Comparison of ENCODE assay signal across 12 cellular contexts in genomic region chr19:3642987-3643386, GRCh38. TPM values are rescaled to one million over a fixed set of nuclear protein-coding genes. Genes with fewer than 3 reads are reported as not detected.
A peak's percentile ranks its signal among the peaks of the same experiment; 100 is the strongest.
DNase-seq lines count a peak whose midpoint lies in the region; ATAC-seq, FAIRE-seq and TF ChIP-seq lines count a peak whose summit lies in the region.
"Had no signal": no experiment of that assay in that cellular context is flagged by ENCODE, and none has a peak within 500 bp of the region (broad histone marks: within the 10 kb centered on the region; RNA-seq: fewer than 3 reads in every experiment).

No MANE protein-coding gene starts in this region.

- 94 to 95% methylated on average over 25 of the region's 25 CpGs for WGBS in thyroid gland, 2 donors

- no peaks in the 10 kb centered on the region for H3K27me3 Mint-ChIP-seq in activated CD4-positive, alpha-beta memory T cell treated with anti-CD3 and anti-CD28 coated beads, Interleukin-2, amount 10 ng/mL, durations not matched to agents 7 days and 5 days
- H3K27me3 Mint-ChIP-seq: CD4-positive, CD25-positive, alpha-beta regulatory T cell had no signal

- H3K4me1 ChIP-seq in A673 (ENCODE audit: insufficient read depth, low read length, poor library complexity, severe bottlenecking) = no peaks in the 10 kb centered on the region
- no peaks in the 10 kb centered on the region for H3K4me1 ChIP-seq in thyroid gland
- H3K4me1 ChIP-seq: colonic mucosa, parathyroid adenoma had no signal

- H3K4me1 Mint-ChIP-seq in activated CD4-positive, alpha-beta memory T cell treated with anti-CD3 and anti-CD28 coated beads, Interleukin-2, amount 10 ng/mL, durations not matched to agents 7 days and 5 days = no peaks in the 10 kb centered on the region
- H3K4me1 Mint-ChIP-seq: CD4-positive, CD25-positive, alpha-beta regulatory T cell had no signal

- peak; percentile 36 for DNase-seq in A673 (ENCODE audit: low spot score)
- no peak for DNase-seq in GM12891 (ENCODE audit: insufficient read length, low spot score)
- DNase-seq in activated CD4-positive, alpha-beta memory T cell treated with anti-CD3 and anti-CD28 coated beads, Interleukin-2, amount 10 ng/mL, durations not matched to agents 7 days and 5 days = peak; percentile 23
- DNase-seq in head of caudate nucleus = peak in 26 of 42 donors; percentile 17 to 66 (median 42)
- DNase-seq in mucosa of gallbladder (ENCODE audit: low spot score) = no peak
- no peak for DNase-seq in thyroid gland
- DNase-seq in NCI-H510A (lab: John Stamatoyannopoulos, UW) = no peak
- DNase-seq: colonic mucosa, MM.1S had no signal

- H3K9me3 Mint-ChIP-seq in activated CD4-positive, alpha-beta memory T cell treated with anti-CD3 and anti-CD28 coated beads, Interleukin-2, amount 10 ng/mL, durations not matched to agents 7 days and 5 days = no peaks in the 10 kb centered on the region
- H3K9me3 Mint-ChIP-seq: CD4-positive, CD25-positive, alpha-beta regulatory T cell had no signal

- CTCF ChIA-PET in A673 (lab: Charles Lee) = interaction anchor here (0.6 kb wide), 1 partner anchor 367 kb away, joined by 4 read pairs; no protein-coding TSS in a partner anchor
- CTCF ChIA-PET in activated CD4-positive, alpha-beta memory T cell treated with anti-CD3 and anti-CD28 coated beads, Interleukin-2, amount 10 ng/mL, durations not matched to agents 7 days and 5 days (lab: Charles Lee) = no interaction called here

- TF ChIP-seq CTCF in A673 (conservative IDR thresholded peaks at IDR 0.05; ENCODE audit: low read depth, low read length) (no peak), thyroid gland (IDR thresholded peaks at IDR 0.05) (no peak)

- no peak for ATAC-seq in HG03354 (IDR thresholded peaks at IDR 0.05; ENCODE audit: poor library complexity, severe bottlenecking, unreplicated experiment)

- no peak overlapping the region for H3K4me3 Mint-ChIP-seq in activated CD4-positive, alpha-beta memory T cell treated with anti-CD3 and anti-CD28 coated beads, Interleukin-2, amount 10 ng/mL, durations not matched to agents 7 days and 5 days
- H3K4me3 Mint-ChIP-seq: CD4-positive, CD25-positive, alpha-beta regulatory T cell had no signal

- H3K27me3 ChIP-seq in A673 (replicated peaks; ENCODE audit: insufficient read depth, low read depth, low read length, poor library complexity) (no peaks in the 10 kb centered on the region), thyroid gland (no peaks in the 10 kb centered on the region)
- H3K27me3 ChIP-seq: colonic mucosa had no signal

- peak; percentile 84 for FAIRE-seq in GM12891 (lab: Jason Lieb, UNC)

- H3K4me3 ChIP-seq in A673 (ENCODE audit: low read depth, low read length, poor library complexity, severe bottlenecking) (no peak overlapping the region), thyroid gland (replicated peaks in 1 of 3) (no peak overlapping the region)
- H3K4me3 ChIP-seq: colonic mucosa had no signal

- H3K27ac ChIP-seq in A673 (ENCODE audit: low read depth, low read length, poor library complexity, severe bottlenecking) (no peak overlapping the region), thyroid gland (no peak overlapping the region)
- H3K27ac ChIP-seq: colonic mucosa, parathyroid adenoma had no signal

- BruUV-seq in A673 (replicated peaks; lab: Mats Ljungman, UMichigan) = no TSS peak

- peaks cover 11% of the 10 kb centered on the region for H3K36me3 ChIP-seq in A673 (ENCODE audit: insufficient read depth, low read length, poor library complexity, severe bottlenecking)
- peaks cover 29 to 31% of the 10 kb centered on the region in 2 donors for H3K36me3 ChIP-seq in thyroid gland
- H3K36me3 ChIP-seq: colonic mucosa had no signal

- POLR2A ChIA-PET in A673 (lab: Charles Lee; ENCODE audit: low non-redundant PET) = no interaction called here
- POLR2A ChIA-PET in activated CD4-positive, alpha-beta memory T cell treated with anti-CD3 and anti-CD28 coated beads, Interleukin-2, amount 10 ng/mL, durations not matched to agents 7 days and 5 days (lab: Charles Lee) = no interaction called here

- H3K36me3 Mint-ChIP-seq in activated CD4-positive, alpha-beta memory T cell treated with anti-CD3 and anti-CD28 coated beads, Interleukin-2, amount 10 ng/mL, durations not matched to agents 7 days and 5 days (ENCODE audit: low read depth) = no peaks in the 10 kb centered on the region

- H3K9me3 ChIP-seq in A673 (ENCODE audit: low read depth, low read length, poor library complexity, severe bottlenecking) (no peaks in the 10 kb centered on the region), thyroid gland (no peaks in the 10 kb centered on the region)
- H3K9me3 ChIP-seq: colonic mucosa had no signal

- TF ChIP-seq POLR2A in GM12891 (IDR thresholded peaks at IDR 0.05; ENCODE audit: low read depth, low read length) (no peak), thyroid gland (IDR thresholded peaks at IDR 0.05) (no peak)

- H3K27ac Mint-ChIP-seq in activated CD4-positive, alpha-beta memory T cell treated with anti-CD3 and anti-CD28 coated beads, Interleukin-2, amount 10 ng/mL, durations not matched to agents 7 days and 5 days = peak overlapping the region; percentile 31

- intact Hi-C loops in A673 (cut with micrococcal nuclease; ENCODE audit: unreplicated experiment) (no loop called here), head of caudate nucleus (cut with DNase I) (no loop called here), thyroid gland (cut with DNase I) (no loop called here)

TF ChIP-seq in GM12891, 5 proteins besides CTCF, POLR2A, EP300 and RAD21:
- TF ChIP-seq PAX5 (IDR thresholded peaks at IDR 0.05; ENCODE audit: insufficient read depth, low read length, severe bottlenecking) = no peak

RNA-seq across cellular contexts. Expression of gene CACTIN, which starts 16.4 kb away (rescaled TPM):
- total RNA-seq in A673 (2021) (35.9 and 36.3 TPM in 2 replicates), mucosa of gallbladder (25.8 TPM), thyroid gland (10 to 100 TPM; 18.8 to 30.6 (median 24.5) TPM)
- polyA plus RNA-seq in GM12891 (2012; ENCODE audit: low read depth, missing spikeins) = 14.1 TPM
- total RNA-seq in activated CD4-positive, alpha-beta memory T cell treated with anti-CD3 and anti-CD28 coated beads, Interleukin-2, amount 10 ng/mL, durations not matched to agents 7 days and 5 days = 10 to 100 TPM; 20.5 to 21.6 TPM

RNA-seq across cellular contexts. Expression of gene TBXA2R, which starts 36.3 kb away (rescaled TPM):
- 0.56 and 0.70 TPM in 2 replicates for total RNA-seq in A673 (2021)
- 0.09 TPM for polyA plus RNA-seq in GM12891 (2012; ENCODE audit: low read depth, missing spikeins)
- under 1 TPM; 0.20 to 0.23 TPM for total RNA-seq in activated CD4-positive, alpha-beta memory T cell treated with anti-CD3 and anti-CD28 coated beads, Interleukin-2, amount 10 ng/mL, durations not matched to agents 7 days and 5 days
- 4.9 TPM for total RNA-seq in mucosa of gallbladder
- total RNA-seq in thyroid gland = 1 to 10 TPM in 3 of 4 donors, under 1 TPM in 1; 0.40 to 2.1 (median 1.3) TPM

RNA-seq across cellular contexts. Expression of gene PIP5K1C, which starts 57.3 kb away (rescaled TPM):
- 35.5 and 36.8 TPM in 2 replicates for total RNA-seq in A673 (2021)
- polyA plus RNA-seq in GM12891 (2012; ENCODE audit: low read depth, missing spikeins) = 15.4 TPM
- total RNA-seq in activated CD4-positive, alpha-beta memory T cell treated with anti-CD3 and anti-CD28 coated beads, Interleukin-2, amount 10 ng/mL, durations not matched to agents 7 days and 5 days = 10 to 100 TPM; 18.3 to 19.6 TPM
- total RNA-seq in mucosa of gallbladder = 72.9 TPM
- 10 to 100 TPM; 23.2 to 42.4 (median 35.0) TPM for total RNA-seq in thyroid gland

RNA-seq across cellular contexts. Expression of gene GIPC3, which starts 57.7 kb away (rescaled TPM):
- total RNA-seq in A673 (2021) = 0.34 and 1.2 TPM in 2 replicates
- polyA plus RNA-seq in GM12891 (2012; ENCODE audit: low read depth, missing spikeins) = 0.06 TPM
- total RNA-seq in activated CD4-positive, alpha-beta memory T cell treated with anti-CD3 and anti-CD28 coated beads, Interleukin-2, amount 10 ng/mL, durations not matched to agents 7 days and 5 days = under 1 TPM; 0.15 to 0.20 TPM
- total RNA-seq in mucosa of gallbladder = 1.3 TPM
- 1 to 10 TPM in 2 of 4 donors, under 1 TPM in 2; 0.78 to 2.2 (median 0.97) TPM for total RNA-seq in thyroid gland

Comparison
In these comparisons a context has a peak if more than half of its experiments do, and no peak if none do; other contexts are left out.
1. DNase-seq: peak in A673 (single experiment), activated CD4-positive, alpha-beta memory T cell treated with anti-CD3 and anti-CD28 coated beads, Interleukin-2, amount 10 ng/mL, durations not matched to agents 7 days and 5 days (single experiment) and head of caudate nucleus (26 of 42); none in GM12891 (single experiment), mucosa of gallbladder (single experiment), thyroid gland (0 of 2) and NCI-H510A (single experiment).